8 cellular contexts compared by ENCODE assay signal in genomic region chr1:226061793-226062557, GRCh38. TPM values are rescaled to one million over a fixed set of nuclear protein-coding genes. Genes with fewer than 3 reads are reported as not detected.
DNase-seq lines count a peak whose midpoint lies in the region; ATAC-seq and TF ChIP-seq lines count a peak whose summit lies in the region.

No MANE protein-coding gene starts in this region.

- H3K9me2 ChIP-seq in OCI-LY1 (ENCODE audit: low read depth, low read length) = no peaks in the 10 kb centered on the region

- peaks cover 41% of the 10 kb centered on the region for H3K79me2 ChIP-seq in OCI-LY1 (ENCODE audit: insufficient read depth, low read length)

- intact Hi-C loops in vagina (cut with DNase I) = loop anchor here (5.0 to 10.0 kb wide), 2 partner anchors 60 to 123 kb away; partner anchors contain the start of gene ACBD3

- no peaks in the 10 kb centered on the region for H3K9me3 Mint-ChIP-seq in activated naive CD4-positive, alpha-beta T cell treated with anti-CD3 and anti-CD28 coated beads, Interleukin-2, amount 50 U/mL, for 24 hours

- peak overlapping the region; percentile 88 for H3K27ac Mint-ChIP-seq in activated naive CD4-positive, alpha-beta T cell treated with anti-CD3 and anti-CD28 coated beads, Interleukin-2, amount 50 U/mL, for 24 hours

- peak overlapping the region; percentile 99 for H3K4me2 ChIP-seq in OCI-LY1 (ENCODE audit: low read length)

- H3K9ac ChIP-seq in OCI-LY1 (ENCODE audit: low read length) = peak overlapping the region; percentile 83

- DNase-seq in EH (ENCODE audit: low read depth) (peak; percentile 83), HT1080 (ENCODE audit: low read depth) (peak; percentile 80), globus pallidus (ENCODE audit: low spot score) (peak; percentile 86), vagina (ENCODE audit: extremely low spot score in 2 of 2) (peak in 1 of 2 donors; percentile 90)

- peaks cover 37% of the 10 kb centered on the region for H3K4me1 ChIP-seq in OCI-LY1 (ENCODE audit: insufficient read depth, low read length, severe bottlenecking)
- H3K4me1 ChIP-seq in neuron (ENCODE audit: insufficient read depth, low read length) = peaks cover 27% of the 10 kb centered on the region
- peaks cover 43% of the 10 kb centered on the region for H3K4me1 ChIP-seq in vagina

- H3K4me1 Mint-ChIP-seq in activated naive CD4-positive, alpha-beta T cell treated with anti-CD3 and anti-CD28 coated beads, Interleukin-2, amount 50 U/mL, for 24 hours = peaks cover 47% of the 10 kb centered on the region

- H3K4me3 ChIP-seq in OCI-LY1 (ENCODE audit: low read depth, low read length, poor library complexity, severe bottlenecking) (peak overlapping the region; percentile 93), neuron (ENCODE audit: low read length) (peak overlapping the region; percentile 62), vagina (peak overlapping the region; percentile 66 to 88)

- peaks cover 16% of the 10 kb centered on the region for H4K20me1 ChIP-seq in OCI-LY1 (ENCODE audit: insufficient read depth, low read length)

- no peak for TF ChIP-seq POLR2A in vagina (IDR thresholded peaks at IDR 0.05)

- peaks cover 19% of the 10 kb centered on the region for H3K36me3 Mint-ChIP-seq in activated naive CD4-positive, alpha-beta T cell treated with anti-CD3 and anti-CD28 coated beads, Interleukin-2, amount 50 U/mL, for 24 hours

- no peaks in the 10 kb centered on the region for H3K9me3 ChIP-seq in OCI-LY1 (ENCODE audit: low read length)
- H3K9me3 ChIP-seq in neuron (ENCODE audit: low read length) = no peaks in the 10 kb centered on the region
- H3K9me3 ChIP-seq in vagina = no peaks in the 10 kb centered on the region

- no peak for TF ChIP-seq CTCF in OCI-LY1 (IDR thresholded peaks at IDR 0.05; ENCODE audit: low read length)
- no peak for TF ChIP-seq CTCF in vagina (IDR thresholded peaks at IDR 0.05)

- H3K36me3 ChIP-seq in OCI-LY1 (ENCODE audit: insufficient read depth, low read length) (peaks cover 38% of the 10 kb centered on the region), neuron (ENCODE audit: insufficient read depth, low read length) (peaks cover 26% of the 10 kb centered on the region), vagina (peaks cover 0 to 14% of the 10 kb centered on the region in 2 donors)

- no peaks in the 10 kb centered on the region for H3K27me3 Mint-ChIP-seq in activated naive CD4-positive, alpha-beta T cell treated with anti-CD3 and anti-CD28 coated beads, Interleukin-2, amount 50 U/mL, for 24 hours

- H3K27ac ChIP-seq in OCI-LY1 (ENCODE audit: low read depth, low read length, poor library complexity, severe bottlenecking) = peak overlapping the region; percentile 65
- peak overlapping the region; percentile 100 for H3K27ac ChIP-seq in vagina

- peak overlapping the region; percentile 21; the same call in 1 of the 2 replicates for H2AFZ ChIP-seq in OCI-LY1 (ENCODE audit: low read length)
- H2AFZ ChIP-seq in neuron (ENCODE audit: low read depth, low read length) = peak overlapping the region; percentile 7

- H3K4me3 Mint-ChIP-seq in activated naive CD4-positive, alpha-beta T cell treated with anti-CD3 and anti-CD28 coated beads, Interleukin-2, amount 50 U/mL, for 24 hours = peak overlapping the region; percentile 99

- peak; percentile 43 for ATAC-seq in GM21515 (IDR thresholded peaks at IDR 0.05; ENCODE audit: unreplicated experiment)

- no peaks in the 10 kb centered on the region for H3K27me3 ChIP-seq in OCI-LY1 (ENCODE audit: insufficient read depth, low read length)
- H3K27me3 ChIP-seq in neuron (ENCODE audit: insufficient read depth, low read length) = no peaks in the 10 kb centered on the region
- no peaks in the 10 kb centered on the region for H3K27me3 ChIP-seq in vagina

- H3F3A ChIP-seq in OCI-LY1 (ENCODE audit: insufficient read depth, low read length) = no peaks in the 10 kb centered on the region

RNA-seq across cellular contexts. Expression of gene H3-3A, which starts 0.5 kb away (rescaled TPM):
- 191 and 346 TPM in 2 replicates for total RNA-seq in HT1080 (2014; rRNA removed; shearing (Covaris generic))
- 637 and 691 TPM in 2 replicates for polyA plus RNA-seq in HT1080 (2015; cell fraction: cytosol; rRNA removed)
- 318 and 369 TPM in 2 replicates for polyA plus RNA-seq in HT1080 (2015; cell fraction: nucleus; rRNA removed)
- 263 TPM for total RNA-seq in vagina
